20 cellular contexts compared by ENCODE assay signal in the genomic region with DNA sequence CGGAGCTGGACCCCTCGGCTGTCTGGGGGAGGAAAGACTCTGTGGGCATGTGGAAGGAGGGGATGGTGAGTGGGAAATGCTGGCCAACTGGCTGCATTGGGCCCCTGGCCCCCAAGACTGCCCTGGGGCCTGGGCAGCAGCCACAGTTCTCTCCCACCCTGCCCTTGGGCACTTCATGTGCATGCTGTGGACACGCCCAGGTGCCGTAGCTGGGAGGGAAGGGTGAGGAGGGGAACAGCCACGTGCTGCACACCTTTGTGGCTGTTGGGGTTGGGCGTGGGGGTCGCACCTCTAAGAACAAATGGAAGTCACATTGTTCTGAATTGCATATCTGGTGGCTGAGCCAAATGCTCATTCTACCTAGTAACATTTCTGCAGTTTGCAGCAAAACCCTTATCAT.
"Had no signal": no experiment of that assay in that cellular context is flagged by ENCODE, and none has a peak within 500 bp of the region (broad histone marks: within the 10 kb centered on the region; RNA-seq: fewer than 3 reads in every experiment).

No MANE protein-coding gene starts in this region.

- H3K36me3 Mint-ChIP-seq: immature natural killer cell; naive thymus-derived CD4-positive, alpha-beta T cell had no signal

- H3K9me3 ChIP-seq: esophagus muscularis mucosa, gastroesophageal sphincter, heart left ventricle, left ventricle myocardium inferior, lower lobe of right lung had no signal

- H3K4me1 ChIP-seq: esophagus muscularis mucosa, foreskin keratinocyte, gastroesophageal sphincter, heart left ventricle, left ventricle myocardium inferior, lower lobe of right lung had no signal

- H3K4me3 Mint-ChIP-seq: effector memory CD8-positive, alpha-beta T cell; immature natural killer cell; naive thymus-derived CD4-positive, alpha-beta T cell had no signal

- H3K9me3 Mint-ChIP-seq: effector memory CD8-positive, alpha-beta T cell; immature natural killer cell; naive thymus-derived CD4-positive, alpha-beta T cell had no signal

- H3K4me2 ChIP-seq: hepatocyte had no signal

- H3K27ac Mint-ChIP-seq: effector memory CD8-positive, alpha-beta T cell; immature natural killer cell; naive thymus-derived CD4-positive, alpha-beta T cell had no signal

- H3K4me3 ChIP-seq: coronary artery, dorsolateral prefrontal cortex, esophagus muscularis mucosa, gastroesophageal sphincter, heart left ventricle, hepatocyte, left ventricle myocardium inferior, lower lobe of right lung had no signal

- H3K27ac ChIP-seq: coronary artery, esophagus muscularis mucosa, foreskin keratinocyte, gastroesophageal sphincter, heart left ventricle, hepatocyte, left ventricle myocardium inferior, lower lobe of right lung had no signal

- H2AFZ ChIP-seq: hepatocyte had no signal

- DNase-seq: dermis blood vessel endothelial cell; effector CD8-positive, alpha-beta T cell; effector memory CD8-positive, alpha-beta T cell; foreskin keratinocyte; heart left ventricle; immature natural killer cell; islet precursor cell; kidney; kidney glomerular epithelial cell; left colon; left ventricle myocardium inferior; lower lobe of right lung; mesenchymal stem cell; midbrain; naive thymus-derived CD4-positive, alpha-beta T cell had no signal

- H3K36me3 ChIP-seq: esophagus muscularis mucosa, gastroesophageal sphincter, heart left ventricle, left ventricle myocardium inferior, lower lobe of right lung had no signal

- H3K4me1 Mint-ChIP-seq: immature natural killer cell; naive thymus-derived CD4-positive, alpha-beta T cell had no signal
